9 cellular contexts compared by ENCODE assay signal in the genomic region with DNA sequence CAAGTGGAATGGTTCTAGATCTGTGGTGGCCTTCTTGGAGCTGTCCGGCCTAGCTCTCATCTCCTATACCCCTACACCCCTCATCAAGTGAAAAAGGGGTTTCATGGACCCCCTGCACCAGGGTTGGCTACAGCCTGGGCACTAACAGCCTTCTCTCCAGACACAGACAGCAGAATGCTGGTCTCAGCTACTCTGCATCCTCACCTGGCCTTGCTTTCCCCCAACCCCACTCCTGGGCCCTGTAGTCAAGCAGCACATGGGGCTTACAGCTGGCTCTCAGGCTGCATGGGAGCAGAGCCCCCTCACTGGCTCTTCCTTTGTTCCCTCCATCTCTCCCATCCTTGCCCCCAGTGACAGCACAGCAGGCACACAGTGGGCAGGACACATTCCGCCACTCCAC. TPM values are rescaled to one million over a fixed set of nuclear protein-coding genes. Genes with fewer than 3 reads are reported as not detected.
"Had no signal": no experiment of that assay in that cellular context is flagged by ENCODE, and none has a peak within 500 bp of the region (broad histone marks: within the 10 kb centered on the region; RNA-seq: fewer than 3 reads in every experiment).

No MANE protein-coding gene starts in this region.

- DNase-seq: IMR-90, KBM-7 had no signal

- ATAC-seq: HepG2, K562 had no signal

- H3K27ac ChIP-seq: HL-60 had no signal

- H3K27ac Mint-ChIP-seq: IgD-negative memory B cell had no signal

- FAIRE-seq: HepG2, HTR-8/SVneo, K562 had no signal

- H3K4me3 ChIP-seq: K562 had no signal

RNA-seq across cellular contexts. Expression of a gene that starts 20.8 kb away (rescaled TPM):
- total RNA-seq: HepG2, HT-29, HT1080, IMR-90 had no signal
- polyA plus RNA-seq: HepG2, IMR-90 had no signal
